Comparison of ENCODE assay signal across 8 cellular contexts in the genomic region with DNA sequence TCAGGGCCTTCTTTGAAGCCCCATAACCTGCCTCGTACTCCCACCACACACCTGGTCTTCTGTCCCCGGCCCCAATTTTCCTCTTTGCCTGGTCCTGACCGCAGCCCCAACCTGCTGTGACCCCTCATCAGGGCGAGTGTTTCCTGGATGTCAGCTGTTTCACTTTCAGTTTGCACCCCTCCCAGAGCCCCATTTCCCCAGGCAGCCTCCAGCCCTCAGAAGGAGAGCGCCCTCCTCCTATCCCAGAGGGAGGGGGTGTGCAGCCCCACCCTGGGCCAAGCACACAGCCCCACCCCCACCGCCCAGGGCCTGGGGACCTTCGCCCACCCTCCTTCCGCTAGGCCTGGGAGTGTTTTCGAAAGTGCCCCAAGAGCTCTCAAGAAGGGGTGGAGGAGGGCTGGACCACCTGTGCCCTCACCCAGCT. TPM values are rescaled to one million over a fixed set of nuclear protein-coding genes. Genes with fewer than 3 reads are reported as not detected.
DNase-seq lines count a peak whose midpoint lies in the region; ATAC-seq and TF ChIP-seq lines count a peak whose summit lies in the region.

No MANE protein-coding gene starts in this region.

- ATAC-seq in WTC11 (no peak), HG03520 (IDR thresholded peaks at IDR 0.05; ENCODE audit: unreplicated experiment) (no peak), HG02642 (IDR thresholded peaks at IDR 0.05; ENCODE audit: poor library complexity, unreplicated experiment) (no peak), HG03442 (IDR thresholded peaks at IDR 0.05; ENCODE audit: unreplicated experiment) (no peak)

- H3K36me3 ChIP-seq in HAP-1 (replicated peaks) (peaks cover 39% of the 10 kb centered on the region), esophagus squamous epithelium (peaks cover 12 to 41% (median 23%) of the 10 kb centered on the region in 3 donors)

- peaks cover 12% of the 10 kb centered on the region for H3K4me1 Mint-ChIP-seq in WTC11

- in situ Hi-C loops in HAP-1 (cut with MboI; ENCODE audit: low sequenced_read_pairs) = no loop called here

- WGBS in esophagus squamous epithelium, 2 donors = 14 to 35% methylated on average over 4 of the region's 9 CpGs

- H3K27me3 Mint-ChIP-seq in WTC11 (ENCODE audit: low read depth) = no peaks in the 10 kb centered on the region

- H3K27ac ChIP-seq in esophagus squamous epithelium = peak overlapping the region; percentile 94 to 97 (median 94)

- peaks cover 18% of the 10 kb centered on the region for H3K36me3 Mint-ChIP-seq in WTC11

- H3K9me3 ChIP-seq in HAP-1 = no peaks in the 10 kb centered on the region
- no peaks in the 10 kb centered on the region for H3K9me3 ChIP-seq in esophagus squamous epithelium

- intact Hi-C loops in esophagus squamous epithelium (cut with DNase I) = loop anchor here (10.0 kb wide), 1 partner anchor 164 kb away; the partner anchor contains the start of genes CUTA and PHF1

- TF ChIP-seq CTCF in WTC11 (IDR thresholded peaks at IDR 0.05) = no peak
- no peak for TF ChIP-seq CTCF in esophagus squamous epithelium (IDR thresholded peaks at IDR 0.05)

- no peak for TF ChIP-seq POLR2A in esophagus squamous epithelium (IDR thresholded peaks at IDR 0.05)

- H3K4me3 Mint-ChIP-seq in WTC11 = peak overlapping the region; percentile 77

- H3K4me1 ChIP-seq in HAP-1 = peaks cover 5% of the 10 kb centered on the region
- peaks cover 32 to 52% (median 33%) of the 10 kb centered on the region in 3 donors for H3K4me1 ChIP-seq in esophagus squamous epithelium

- peak overlapping the region; percentile 70 for H3K27ac Mint-ChIP-seq in WTC11

- peak overlapping the region; percentile 92 for H3K4me3 ChIP-seq in HAP-1
- H3K4me3 ChIP-seq in esophagus squamous epithelium = peak overlapping the region; percentile 65 to 85 (median 78)

- H3K9me3 Mint-ChIP-seq in WTC11 = no peaks in the 10 kb centered on the region

- CTCF ChIA-PET in WTC11 (lab: Charles Lee) = interaction anchor here (1.0 to 2.8 kb wide), 3 partner anchors 16 to 124 kb away, joined by 3 to 14 read pairs (median 10); partner anchors contain the start of gene ZBTB9

- POLR2A ChIA-PET in WTC11 (lab: Charles Lee) = no interaction called here

- DNase-seq in HAP-1 (ENCODE audit: low spot score in 2 of 2) (no peak), WTC11 (ENCODE audit: low spot score) (no peak), esophagus squamous epithelium (lab: John Stamatoyannopoulos, UW) (no peak), UCSD-AML1 (lab: John Stamatoyannopoulos, UW; ENCODE audit: unreplicated experiment) (no peak)
- peak; percentile 28 for DNase-seq in stimulated activated CD4-positive, alpha-beta T cell treated with anti-CD3 and anti-CD28 coated beads, Interleukin-4, amount 100 ng/mL, for 24 hours

- H3K27me3 ChIP-seq in HAP-1 (ENCODE audit: low read depth) = no peaks in the 10 kb centered on the region
- no peaks in the 10 kb centered on the region for H3K27me3 ChIP-seq in esophagus squamous epithelium

TF ChIP-seq in WTC11, 78 proteins besides CTCF, POLR2A, EP300 and RAD21:
- TF ChIP-seq NFE2L1 (CRISPR knock-in tag; IDR thresholded peaks at IDR 0.05) = no peak
- TF ChIP-seq CDX4 (CRISPR knock-in tag; IDR thresholded peaks at IDR 0.05; ENCODE audit: borderline replicate concordance) = no peak
- TF ChIP-seq AFF4 (CRISPR knock-in tag; IDR thresholded peaks at IDR 0.05; ENCODE audit: borderline replicate concordance) = no peak
- TF ChIP-seq ATF6 (CRISPR knock-in tag; IDR thresholded peaks at IDR 0.05) = no peak
- TF ChIP-seq USF2 (CRISPR knock-in tag; IDR thresholded peaks at IDR 0.05) = no peak
- TF ChIP-seq, protein P1, sequence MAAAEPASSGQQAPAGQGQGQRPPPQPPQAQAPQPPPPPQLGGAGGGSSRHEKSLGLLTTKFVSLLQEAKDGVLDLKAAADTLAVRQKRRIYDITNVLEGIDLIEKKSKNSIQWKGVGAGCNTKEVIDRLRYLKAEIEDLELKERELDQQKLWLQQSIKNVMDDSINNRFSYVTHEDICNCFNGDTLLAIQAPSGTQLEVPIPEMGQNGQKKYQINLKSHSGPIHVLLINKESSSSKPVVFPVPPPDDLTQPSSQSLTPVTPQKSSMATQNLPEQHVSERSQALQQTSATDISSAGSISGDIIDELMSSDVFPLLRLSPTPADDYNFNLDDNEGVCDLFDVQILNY (CRISPR knock-in tag; IDR thresholded peaks at IDR 0.05) = no peak

RNA-seq across cellular contexts. Expression of gene BAK1, which starts 1.5 kb away (rescaled TPM):
- total RNA-seq in WTC11 (2021) (40.5 to 40.9 TPM (median 40.5 TPM) in 3 replicates), esophagus squamous epithelium (10 to 100 TPM; 14.3 to 26.2 (median 20.0) TPM)

RNA-seq across cellular contexts. Expression of gene ITPR3, which starts 42.5 kb away (rescaled TPM):
- 42.5 to 47.3 TPM (median 42.9 TPM) in 3 replicates for total RNA-seq in WTC11 (2021)
- total RNA-seq in esophagus squamous epithelium = 10 to 100 TPM; 21.8 to 39.2 (median 35.3) TPM
